Comparison of ENCODE assay signal across 13 cellular contexts in genomic region chr6:16659471-16660156, GRCh38.
A peak's percentile ranks its signal among the peaks of the same experiment; 100 is the strongest.
DNase-seq lines count a peak whose midpoint lies in the region; ATAC-seq and TF ChIP-seq lines count a peak whose summit lies in the region.
"Had no signal": no experiment of that assay in that cellular context is flagged by ENCODE, and none has a peak within 500 bp of the region (broad histone marks: within the 10 kb centered on the region; RNA-seq: fewer than 3 reads in every experiment).

No MANE protein-coding gene starts in this region.

- peaks cover 35% of the 10 kb centered on the region for H3K4me1 Mint-ChIP-seq in activated naive CD8-positive, alpha-beta T cell treated with anti-CD3 and anti-CD28 coated beads, Interleukin-2, amount 10 ng/mL, durations not matched to agents 7 days and 5 days

- peak overlapping the region; percentile 39 for H3K27ac Mint-ChIP-seq in activated naive CD8-positive, alpha-beta T cell treated with anti-CD3 and anti-CD28 coated beads, Interleukin-2, amount 10 ng/mL, durations not matched to agents 7 days and 5 days

- DNase-seq in activated CD4-positive, CD25-positive, alpha-beta regulatory T cell treated with anti-CD3 and anti-CD28 coated beads, Interleukin-2, amount 50 U/mL, for 72 hours, result no peak
- DNase-seq in activated naive CD8-positive, alpha-beta T cell treated with anti-CD3 and anti-CD28 coated beads, Interleukin-2, amount 10 ng/mL, durations not matched to agents 7 days and 5 days, result no peak
- DNase-seq in omental fat pad (ENCODE audit: low spot score), result no peak
- no peak for DNase-seq in NCI-H1048 (lab: John Stamatoyannopoulos, UW)
- no peak for DNase-seq in NCI-H2196 treated with DMSO at 0.1 percent for 48 hours (lab: John Stamatoyannopoulos, UW; ENCODE audit: unreplicated experiment)
- DNase-seq: 8988T, activated gamma-delta T cell, NCI-H446 treated with DMSO at 0.1 percent for 48 hours, right lobe of liver, tibial artery had no signal

- TF ChIP-seq POLR2A in GM18505 (IDR thresholded peaks at IDR 0.05; ENCODE audit: borderline replicate concordance, extremely low read depth, insufficient read depth, insufficient read length), result no peak

- no peaks in the 10 kb centered on the region for H3K27me3 Mint-ChIP-seq in activated naive CD8-positive, alpha-beta T cell treated with anti-CD3 and anti-CD28 coated beads, Interleukin-2, amount 10 ng/mL, durations not matched to agents 7 days and 5 days

- no peak for TF ChIP-seq CTCF in omental fat pad (IDR thresholded peaks at IDR 0.05)

- ATAC-seq in activated CD4-positive, CD25-positive, alpha-beta regulatory T cell treated with anti-CD3 and anti-CD28 coated beads, Interleukin-2, amount 50 U/mL, for 24 hours, result peak; percentile 62 to 69
- ATAC-seq in HG03354 (IDR thresholded peaks at IDR 0.05; ENCODE audit: poor library complexity, severe bottlenecking, unreplicated experiment) (peak; percentile 40), omental fat pad (ENCODE audit: low FRiP score) (peak; percentile 54), GM18505 (IDR thresholded peaks at IDR 0.05; ENCODE audit: unreplicated experiment) (no peak)
- ATAC-seq in activated naive CD8-positive, alpha-beta T cell treated with anti-CD3 and anti-CD28 coated beads, Interleukin-2, amount 10 ng/mL, durations not matched to agents 7 days and 5 days (ENCODE audit: low read depth), result no peak

- POLR2A ChIA-PET in activated naive CD8-positive, alpha-beta T cell treated with anti-CD3 and anti-CD28 coated beads, Interleukin-2, amount 10 ng/mL, durations not matched to agents 7 days and 5 days (lab: Charles Lee), result no interaction called here

- peaks cover 6% of the 10 kb centered on the region for H3K9me3 Mint-ChIP-seq in activated naive CD8-positive, alpha-beta T cell treated with anti-CD3 and anti-CD28 coated beads, Interleukin-2, amount 10 ng/mL, durations not matched to agents 7 days and 5 days

- H3K36me3 Mint-ChIP-seq in activated naive CD8-positive, alpha-beta T cell treated with anti-CD3 and anti-CD28 coated beads, Interleukin-2, amount 10 ng/mL, durations not matched to agents 7 days and 5 days, result peaks cover 25% of the 10 kb centered on the region

- no peak overlapping the region for H3K4me3 Mint-ChIP-seq in activated naive CD8-positive, alpha-beta T cell treated with anti-CD3 and anti-CD28 coated beads, Interleukin-2, amount 10 ng/mL, durations not matched to agents 7 days and 5 days

Comparison
In these comparisons a context has a peak if more than half of its experiments do, and no peak if none do; other contexts are left out.
1. ATAC-seq: peak in activated CD4-positive, CD25-positive, alpha-beta regulatory T cell treated with anti-CD3 and anti-CD28 coated beads, Interleukin-2, amount 50 U/mL, for 24 hours (2 of 2), HG03354 (single experiment) and omental fat pad (single experiment); none in activated naive CD8-positive, alpha-beta T cell treated with anti-CD3 and anti-CD28 coated beads, Interleukin-2, amount 10 ng/mL, durations not matched to agents 7 days and 5 days (single experiment) and GM18505 (single experiment).